ENCODE assay signal across 26 cellular contexts in the genomic region with DNA sequence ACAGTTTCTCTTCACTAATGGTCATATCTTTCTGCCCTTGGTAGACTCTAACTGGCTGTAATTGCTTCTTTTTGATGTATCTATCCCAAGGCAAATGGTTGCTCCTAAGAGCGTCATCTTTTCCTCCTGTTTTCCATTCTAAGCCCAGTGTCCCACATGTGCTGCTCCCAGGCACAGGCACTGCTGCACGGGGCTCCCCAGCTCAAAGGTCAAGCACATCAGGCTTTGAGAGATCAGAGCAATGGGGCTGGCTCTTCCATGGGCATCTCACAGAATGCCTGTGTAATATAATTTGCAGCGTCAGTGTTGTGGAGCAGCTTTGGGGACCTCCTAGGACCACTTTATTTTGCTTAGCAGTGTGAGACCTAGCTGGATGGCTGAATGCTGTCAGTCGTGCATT.
"Had no signal": no experiment of that assay in that cellular context is flagged by ENCODE, and none has a peak within 500 bp of the region (broad histone marks: within the 10 kb centered on the region; RNA-seq: fewer than 3 reads in every experiment).

No MANE protein-coding gene starts in this region.

- H3K36me3 Mint-ChIP-seq: immature natural killer cell; natural killer cell; stimulated activated naive B cell treated with anti-CD40 and anti-IgM and Interleukin-4, amounts not matched to agents 10 μg/mL and 1 μg/mL and 100 μg/mL, for 72 hours had no signal

- H3K36me3 ChIP-seq: esophagus squamous epithelium, heart right ventricle, lower lobe of right lung, prostate gland, right atrium auricular region, vagina had no signal

- FAIRE-seq: endometrium, small intestine had no signal

- H3K4me3 Mint-ChIP-seq: effector memory CD8-positive, alpha-beta T cell; immature natural killer cell; natural killer cell; neural crest cell; stimulated activated naive B cell treated with anti-CD40 and anti-IgM and Interleukin-4, amounts not matched to agents 10 μg/mL and 1 μg/mL and 100 μg/mL, for 72 hours; stimulated activated naive CD8-positive, alpha-beta T cell treated with anti-CD3 and anti-CD28 coated beads, Interleukin-15, Interleukin-2, amounts not matched to agents 100 ng/mL and 50 ng/mL, for 24 hours had no signal

- H3K4me1 Mint-ChIP-seq: immature natural killer cell; natural killer cell; stimulated activated naive B cell treated with anti-CD40 and anti-IgM and Interleukin-4, amounts not matched to agents 10 μg/mL and 1 μg/mL and 100 μg/mL, for 72 hours had no signal

- H3K9me3 ChIP-seq: esophagus squamous epithelium, heart right ventricle, lower lobe of right lung, prostate gland, right atrium auricular region, vagina had no signal

- H3K27me3 Mint-ChIP-seq: effector memory CD8-positive, alpha-beta T cell; stimulated activated naive B cell treated with anti-CD40 and anti-IgM and Interleukin-4, amounts not matched to agents 10 μg/mL and 1 μg/mL and 100 μg/mL, for 72 hours; stimulated activated naive CD8-positive, alpha-beta T cell treated with anti-CD3 and anti-CD28 coated beads, Interleukin-15, Interleukin-2, amounts not matched to agents 100 ng/mL and 50 ng/mL, for 24 hours had no signal

- H3K4me3 ChIP-seq: coronary artery, esophagus squamous epithelium, heart right ventricle, lower lobe of right lung, prostate gland, right atrium auricular region, vagina had no signal

- H3K27ac ChIP-seq: coronary artery, heart right ventricle, lower lobe of right lung, right atrium auricular region, vagina had no signal

- ATAC-seq: effector memory CD8-positive, alpha-beta T cell; heart right ventricle; left ventricle myocardium superior; lower lobe of right lung; natural killer cell; stimulated activated naive B cell treated with anti-CD40 and anti-IgM and Interleukin-4, amounts not matched to agents 10 μg/mL and 1 μg/mL and 100 μg/mL, for 72 hours had no signal

- H3K27me3 ChIP-seq: esophagus squamous epithelium, heart right ventricle, right atrium auricular region, vagina had no signal

- H3K27ac Mint-ChIP-seq: effector memory CD8-positive, alpha-beta T cell; immature natural killer cell; natural killer cell; stimulated activated naive B cell treated with anti-CD40 and anti-IgM and Interleukin-4, amounts not matched to agents 10 μg/mL and 1 μg/mL and 100 μg/mL, for 72 hours; stimulated activated naive CD8-positive, alpha-beta T cell treated with anti-CD3 and anti-CD28 coated beads, Interleukin-15, Interleukin-2, amounts not matched to agents 100 ng/mL and 50 ng/mL, for 24 hours had no signal

- H3K9me3 Mint-ChIP-seq: effector memory CD8-positive, alpha-beta T cell; immature natural killer cell; natural killer cell; neural crest cell; stimulated activated naive B cell treated with anti-CD40 and anti-IgM and Interleukin-4, amounts not matched to agents 10 μg/mL and 1 μg/mL and 100 μg/mL, for 72 hours; stimulated activated naive CD8-positive, alpha-beta T cell treated with anti-CD3 and anti-CD28 coated beads, Interleukin-15, Interleukin-2, amounts not matched to agents 100 ng/mL and 50 ng/mL, for 24 hours had no signal

- DNase-seq: dermis blood vessel endothelial cell; effector memory CD8-positive, alpha-beta T cell; erythroblast; esophagus squamous epithelium; foreskin melanocyte; glutamatergic neuron; heart right ventricle; hypothalamus; immature natural killer cell; islet precursor cell; left ventricle myocardium superior; lower lobe of right lung; natural killer cell; nucleus accumbens; stimulated activated CD4-positive, alpha-beta T cell treated with anti-CD3 and anti-CD28 coated beads, Interleukin-15, amount 100 ng/mL, for 24 hours; stimulated activated CD4-positive, alpha-beta T cell treated with anti-CD3 and anti-CD28 coated beads, Interleukin-2, amount 100 ng/mL, for 48 hours; stimulated activated naive B cell treated with anti-CD40 and anti-IgM and Interleukin-4, amounts not matched to agents 10 μg/mL and 1 μg/mL and 100 μg/mL, for 72 hours; trophoblast cell had no signal
